Comparison of ENCODE assay signal across 9 cellular contexts in genomic region chr3:112640333-112640863, GRCh38. TPM values are rescaled to one million over a fixed set of nuclear protein-coding genes. Genes with fewer than 3 reads are reported as not detected.
DNase-seq lines count a peak whose midpoint lies in the region; ATAC-seq, FAIRE-seq and TF ChIP-seq lines count a peak whose summit lies in the region.
"Had no signal": no experiment of that assay in that cellular context is flagged by ENCODE, and none has a peak within 500 bp of the region (broad histone marks: within the 10 kb centered on the region; RNA-seq: fewer than 3 reads in every experiment).

No MANE protein-coding gene starts in this region.

- H3K36me3 ChIP-seq in bronchial epithelial cell (ENCODE audit: control insufficient read depth, insufficient read depth, low read length) (no peaks in the 10 kb centered on the region), tibial artery (no peaks in the 10 kb centered on the region)

- H3K9me3 ChIP-seq in tibial artery = no peaks in the 10 kb centered on the region

- H3K4me3 ChIP-seq in bronchial epithelial cell (ENCODE audit: low read depth, low read length) (peak overlapping the region; percentile 31), tibial artery (peak overlapping the region; percentile 49 to 52)

- no peaks in the 10 kb centered on the region for H3K27me3 ChIP-seq in bronchial epithelial cell (ENCODE audit: control insufficient read depth, insufficient read depth, low read length)
- H3K27me3 ChIP-seq in layer of hippocampus (ENCODE audit: control insufficient read depth, insufficient read depth, low read length) = no peaks in the 10 kb centered on the region
- H3K27me3 ChIP-seq in tibial artery = no peaks in the 10 kb centered on the region

- no peak for TF ChIP-seq CTCF in bronchial epithelial cell (IDR thresholded peaks at IDR 0.05; ENCODE audit: insufficient read depth, low read length, severe bottlenecking)
- TF ChIP-seq CTCF in tibial artery (IDR thresholded peaks at IDR 0.05) = no peak

- no peak for ATAC-seq in GM19397 (IDR thresholded peaks at IDR 0.05; ENCODE audit: unreplicated experiment)

- in situ Hi-C loops in KBM-7 (cut with MboI; ENCODE audit: low pct_unique_long_range_greater_than_20kb, low sequenced_read_pairs) = no loop called here

- DNase-seq in HT1080 (ENCODE audit: low read depth) (peak; percentile 79), bronchial epithelial cell (ENCODE audit: low read depth) (peak; percentile 88), tibial artery (peak in 1 of 2 donors; percentile 24), KBM-7 (no peak), NCI-H187 treated with DMSO at 0.1 percent for 48 hours (lab: John Stamatoyannopoulos, UW) (no peak)
- no peak for DNase-seq in stimulated activated CD4-positive, alpha-beta T cell treated with anti-CD3 and anti-CD28 coated beads, Interleukin-1b, Interleukin-23, amount 100 ng/mL, for 48 hours
- DNase-seq: activated CD4-positive, CD25-positive, alpha-beta regulatory T cell had no signal

- peak overlapping the region; percentile 50 for H3K27ac ChIP-seq in layer of hippocampus (ENCODE audit: low read depth, low read length)
- H3K27ac ChIP-seq in tibial artery = peak overlapping the region; percentile 65 to 87

- FAIRE-seq in bronchial epithelial cell (lab: Jason Lieb, UNC) = peak; percentile 62

- intact Hi-C loops in tibial artery (cut with DNase I; ENCODE audit: low total_unique reads) = loop anchor here (10.0 kb wide), 1 partner anchor 174 kb away; no protein-coding TSS in a partner anchor

- peaks cover 0 to 70% (median 47%) of the 10 kb centered on the region in 4 donors for H3K4me1 ChIP-seq in tibial artery

RNA-seq across cellular contexts. Expression of gene CCDC80, which starts 0.5 kb away (rescaled TPM):
- 50.9 and 52.2 TPM in 2 replicates for total RNA-seq in HT1080 (2014; rRNA removed; shearing (Covaris generic))
- polyA plus RNA-seq in HT1080 (2015; cell fraction: cytosol; rRNA removed) = 39.4 and 42.8 TPM in 2 replicates
- polyA plus RNA-seq in HT1080 (2015; cell fraction: nucleus; rRNA removed) = 121 and 125 TPM in 2 replicates
- total RNA-seq in bronchial epithelial cell = 7.0 and 8.2 TPM in 2 replicates

Comparison
In these comparisons a context has a peak if more than half of its experiments do, and no peak if none do; other contexts are left out.
1. DNase-seq: peak in HT1080 (single experiment) and bronchial epithelial cell (single experiment); none in stimulated activated CD4-positive, alpha-beta T cell treated with anti-CD3 and anti-CD28 coated beads, Interleukin-1b, Interleukin-23, amount 100 ng/mL, for 48 hours (single experiment), KBM-7 (single experiment) and NCI-H187 treated with DMSO at 0.1 percent for 48 hours (single experiment).